Comparison of ENCODE assay signal across 9 cellular contexts in genomic region chr17:47682727-47683126, GRCh38. TPM values are rescaled to one million over a fixed set of nuclear protein-coding genes. Genes with fewer than 3 reads are reported as not detected.
DNase-seq lines count a peak whose midpoint lies in the region; ATAC-seq, FAIRE-seq and TF ChIP-seq lines count a peak whose summit lies in the region.
"Not testable (repeated sequence)": the region's sequence is repeated elsewhere in the genome, so short reads cannot be mapped to it uniquely, and the experiment has no call there.
"Had no signal": no experiment of that assay in that cellular context is flagged by ENCODE, and none has a peak within 500 bp of the region (broad histone marks: within the 10 kb centered on the region; RNA-seq: fewer than 3 reads in every experiment).

No MANE protein-coding gene starts in this region.

- peak overlapping the region; percentile 28 for H3K27ac Mint-ChIP-seq in activated CD4-positive, alpha-beta T cell treated with anti-CD3 and anti-CD28 coated beads, Interleukin-2, amount 10 ng/mL, durations not matched to agents 24 days and 14 days
- H3K27ac Mint-ChIP-seq in activated T-helper 1 cell treated with anti-CD3 and anti-CD28 coated beads, Interleukin-12 subunit alpha, Interleukin-12 subunit beta, Interleukin-2, Interleukin-4 antibody, amounts not matched to agents 30 ng/mL and 10 ng/mL and 1 ng/mL, durations not matched to agents 14 hours and 24 hours and 36 hours, result peak overlapping the region; percentile 18
- H3K27ac Mint-ChIP-seq in activated naive CD8-positive, alpha-beta T cell treated with anti-CD3 and anti-CD28 coated beads for 36 hours, result peak overlapping the region; percentile 77
- peak overlapping the region; percentile 75 for H3K27ac Mint-ChIP-seq in stimulated activated effector memory CD8-positive, alpha-beta T cell treated with anti-CD3 and anti-CD28 coated beads, Interleukin-12 subunit alpha, Interleukin-12 subunit beta, amount 100 ng/mL, for 72 hours

- POLR2A ChIA-PET in PC-9 (lab: Charles Lee; ENCODE audit: unreplicated experiment), result not testable (repeated sequence)
- POLR2A ChIA-PET in HepG2 (lab: Yijun Ruan, JAX), result interaction anchor here (1.1 kb wide), 1 partner anchor 19 kb away, joined by 3 read pairs; no protein-coding TSS in a partner anchor

- H3K27me3 ChIP-seq in GM23248 (replicated peaks; ENCODE audit: insufficient read depth); PC-9 (ENCODE audit: insufficient read depth, low read depth); HepG2 (ENCODE audit: control insufficient read depth in 1 of 2, insufficient read depth in 2 of 2, low read length in 2 of 2): not testable (repeated sequence)

- H3K36me3 Mint-ChIP-seq in activated CD4-positive, alpha-beta T cell treated with anti-CD3 and anti-CD28 coated beads, Interleukin-2, amount 10 ng/mL, durations not matched to agents 24 days and 14 days (ENCODE audit: low read depth), result peaks cover 75% of the 10 kb centered on the region
- peaks cover 67% of the 10 kb centered on the region for H3K36me3 Mint-ChIP-seq in activated T-helper 1 cell treated with anti-CD3 and anti-CD28 coated beads, Interleukin-12 subunit alpha, Interleukin-12 subunit beta, Interleukin-2, Interleukin-4 antibody, amounts not matched to agents 30 ng/mL and 10 ng/mL and 1 ng/mL, durations not matched to agents 14 hours and 24 hours and 36 hours (ENCODE audit: low read depth)
- peaks cover 61% of the 10 kb centered on the region for H3K36me3 Mint-ChIP-seq in activated naive CD8-positive, alpha-beta T cell treated with anti-CD3 and anti-CD28 coated beads for 36 hours
- H3K36me3 Mint-ChIP-seq in stimulated activated effector memory CD8-positive, alpha-beta T cell treated with anti-CD3 and anti-CD28 coated beads, Interleukin-12 subunit alpha, Interleukin-12 subunit beta, amount 100 ng/mL, for 72 hours, result peaks cover 88% of the 10 kb centered on the region

- not testable (repeated sequence) for H4K20me1 ChIP-seq in GM23248 (ENCODE audit: insufficient read depth); HepG2 (ENCODE audit: insufficient read depth, low read length)
- peaks cover 32% of the 10 kb centered on the region for H4K20me1 ChIP-seq in PC-9 (ENCODE audit: insufficient read depth)

- ATAC-seq in HepG2, result not testable (repeated sequence)
- ATAC-seq in stimulated activated effector memory CD8-positive, alpha-beta T cell treated with anti-CD3 and anti-CD28 coated beads, Interleukin-12 subunit alpha, Interleukin-12 subunit beta, amount 100 ng/mL, for 72 hours, result peak; percentile 78

- not testable (repeated sequence) for H3K9me2 ChIP-seq in GM23248 (ENCODE audit: insufficient read depth); PC-9 (ENCODE audit: insufficient read depth)

- not testable (repeated sequence) for H3K4me3 Mint-ChIP-seq in activated CD4-positive, alpha-beta T cell treated with anti-CD3 and anti-CD28 coated beads, Interleukin-2, amount 10 ng/mL, durations not matched to agents 24 days and 14 days; activated T-helper 1 cell treated with anti-CD3 and anti-CD28 coated beads, Interleukin-12 subunit alpha, Interleukin-12 subunit beta, Interleukin-2, Interleukin-4 antibody, amounts not matched to agents 30 ng/mL and 10 ng/mL and 1 ng/mL, durations not matched to agents 14 hours and 24 hours and 36 hours; activated naive CD8-positive, alpha-beta T cell treated with anti-CD3 and anti-CD28 coated beads for 36 hours; stimulated activated effector memory CD8-positive, alpha-beta T cell treated with anti-CD3 and anti-CD28 coated beads, Interleukin-12 subunit alpha, Interleukin-12 subunit beta, amount 100 ng/mL, for 72 hours

- TF ChIP-seq CTCF in PC-9 (conservative IDR thresholded peaks at IDR 0.05); HepG2 (CRISPR knock-in tag; IDR thresholded peaks at IDR 0.05): not testable (repeated sequence)

- in situ Hi-C loops in GM23248 (cut with MboI); HepG2 (cut with HindIII; ENCODE audit: extremely low pct_ligation_motif_present, low pct_unique_long_range_greater_than_20kb): not testable (repeated sequence)

- H3K9me3 ChIP-seq in GM23248 (ENCODE audit: low read depth); PC-9 (ENCODE audit: insufficient read depth, low read depth); HepG2 (ENCODE audit: low read length): not testable (repeated sequence)

- H3K27me3 Mint-ChIP-seq in activated CD4-positive, alpha-beta T cell treated with anti-CD3 and anti-CD28 coated beads, Interleukin-2, amount 10 ng/mL, durations not matched to agents 24 days and 14 days; activated T-helper 1 cell treated with anti-CD3 and anti-CD28 coated beads, Interleukin-12 subunit alpha, Interleukin-12 subunit beta, Interleukin-2, Interleukin-4 antibody, amounts not matched to agents 30 ng/mL and 10 ng/mL and 1 ng/mL, durations not matched to agents 14 hours and 24 hours and 36 hours (ENCODE audit: insufficient read depth); activated naive CD8-positive, alpha-beta T cell treated with anti-CD3 and anti-CD28 coated beads for 36 hours: not testable (repeated sequence)

- FAIRE-seq in HepG2 (lab: Jason Lieb, UNC), result not testable (repeated sequence)

- intact Hi-C loops in PC-9 (cut with micrococcal nuclease; ENCODE audit: unreplicated experiment); activated CD4-positive, alpha-beta T cell treated with anti-CD3 and anti-CD28 coated beads, Interleukin-2, amount 10 ng/mL, durations not matched to agents 24 days and 14 days (cut with micrococcal nuclease); activated T-helper 1 cell treated with anti-CD3 and anti-CD28 coated beads, Interleukin-12 subunit alpha, Interleukin-12 subunit beta, Interleukin-2, Interleukin-4 antibody, amounts not matched to agents 30 ng/mL and 10 ng/mL and 1 ng/mL, durations not matched to agents 14 hours and 24 hours and 36 hours (cut with micrococcal nuclease); HepG2 (cut with micrococcal nuclease; ENCODE audit: unreplicated experiment): not testable (repeated sequence)

- not testable (repeated sequence) for H3K9ac ChIP-seq in GM23248; HepG2 (ENCODE audit: insufficient read depth, low read depth, low read length)

- not testable (repeated sequence) for H3K9me3 Mint-ChIP-seq in activated CD4-positive, alpha-beta T cell treated with anti-CD3 and anti-CD28 coated beads, Interleukin-2, amount 10 ng/mL, durations not matched to agents 24 days and 14 days; activated T-helper 1 cell treated with anti-CD3 and anti-CD28 coated beads, Interleukin-12 subunit alpha, Interleukin-12 subunit beta, Interleukin-2, Interleukin-4 antibody, amounts not matched to agents 30 ng/mL and 10 ng/mL and 1 ng/mL, durations not matched to agents 14 hours and 24 hours and 36 hours; activated naive CD8-positive, alpha-beta T cell treated with anti-CD3 and anti-CD28 coated beads for 36 hours; stimulated activated effector memory CD8-positive, alpha-beta T cell treated with anti-CD3 and anti-CD28 coated beads, Interleukin-12 subunit alpha, Interleukin-12 subunit beta, amount 100 ng/mL, for 72 hours

- TF ChIP-seq RAD21 in HepG2 (CRISPR knock-in tag; IDR thresholded peaks at IDR 0.05), result not testable (repeated sequence)

- H3K4me1 ChIP-seq in GM23248 (ENCODE audit: insufficient read depth), result peaks cover 43% of the 10 kb centered on the region
- not testable (repeated sequence) for H3K4me1 ChIP-seq in PC-9 (replicated peaks; ENCODE audit: insufficient read depth)
- H3K4me1 ChIP-seq in HepG2 (ENCODE audit: insufficient read depth, low read length), result peaks cover 26% of the 10 kb centered on the region

- not testable (repeated sequence) for H3K4me3 ChIP-seq in GM23248; PC-9; HepG2 (replicated peaks in 1 of 3; ENCODE audit: insufficient read depth in 1 of 3, low read depth in 2 of 3, low read length in 3 of 3)

- peaks cover 37% of the 10 kb centered on the region for H3K79me2 ChIP-seq in GM23248 (ENCODE audit: insufficient read depth)
- H3K79me2 ChIP-seq in PC-9 (ENCODE audit: low read depth); HepG2 (ENCODE audit: insufficient read depth, low read length): not testable (repeated sequence)

- not testable (repeated sequence) for H2AFZ ChIP-seq in GM23248; PC-9; HepG2 (ENCODE audit: low read length)

- CTCF ChIA-PET in PC-9 (lab: Charles Lee), result interaction anchor here (0.7 kb wide), 1 partner anchor 18 kb away, joined by 4 read pairs; no protein-coding TSS in a partner anchor
- CTCF ChIA-PET in HepG2 (lab: Yijun Ruan, JAX; ENCODE audit: low intra/inter-chr PET ratio, low total read pairs), result not testable (repeated sequence)

- not testable (repeated sequence) for TF ChIP-seq EP300 in HepG2 (IDR thresholded peaks at IDR 0.05; ENCODE audit: low read depth in 2 of 2, low read length in 2 of 2); HepG2 (CRISPR knock-in tag; IDR thresholded peaks at IDR 0.05; ENCODE audit: borderline replicate concordance)

- H3K27ac ChIP-seq in GM23248, result 0 out of 2 replicates have a peak overlapping the region, but pooled peaks have one; percentile 5
- not testable (repeated sequence) for H3K27ac ChIP-seq in PC-9; HepG2 (ENCODE audit: extremely low read length, insufficient read depth, low read length)

- BruUV-seq in PC-9 (replicated peaks; lab: Mats Ljungman, UMichigan), result TSS peak; percentile 33
- BruUV-seq in HepG2 (replicated peaks; lab: Mats Ljungman, UMichigan), result TSS peak; percentile 41

- not testable (repeated sequence) for DNase-seq in GM23248; PC-9; activated CD4-positive, alpha-beta T cell treated with anti-CD3 and anti-CD28 coated beads, Interleukin-2, amount 10 ng/mL, durations not matched to agents 24 days and 14 days; activated T-helper 1 cell treated with anti-CD3 and anti-CD28 coated beads, Interleukin-12 subunit alpha, Interleukin-12 subunit beta, Interleukin-2, Interleukin-4 antibody, amounts not matched to agents 30 ng/mL and 10 ng/mL and 1 ng/mL, durations not matched to agents 14 hours and 24 hours and 36 hours (ENCODE audit: low spot score); activated naive CD8-positive, alpha-beta T cell treated with anti-CD3 and anti-CD28 coated beads for 36 hours; HepG2 (ENCODE audit: low spot score); stimulated activated effector memory CD8-positive, alpha-beta T cell treated with anti-CD3 and anti-CD28 coated beads, Interleukin-12 subunit alpha, Interleukin-12 subunit beta, amount 100 ng/mL, for 72 hours (ENCODE audit: low spot score in 2 of 2)

- H3K4me1 Mint-ChIP-seq in activated CD4-positive, alpha-beta T cell treated with anti-CD3 and anti-CD28 coated beads, Interleukin-2, amount 10 ng/mL, durations not matched to agents 24 days and 14 days, result peaks cover 21% of the 10 kb centered on the region
- H3K4me1 Mint-ChIP-seq in activated T-helper 1 cell treated with anti-CD3 and anti-CD28 coated beads, Interleukin-12 subunit alpha, Interleukin-12 subunit beta, Interleukin-2, Interleukin-4 antibody, amounts not matched to agents 30 ng/mL and 10 ng/mL and 1 ng/mL, durations not matched to agents 14 hours and 24 hours and 36 hours (ENCODE audit: low read depth), result peaks cover 24% of the 10 kb centered on the region
- H3K4me1 Mint-ChIP-seq in activated naive CD8-positive, alpha-beta T cell treated with anti-CD3 and anti-CD28 coated beads for 36 hours, result peaks cover 23% of the 10 kb centered on the region
- H3K4me1 Mint-ChIP-seq in stimulated activated effector memory CD8-positive, alpha-beta T cell treated with anti-CD3 and anti-CD28 coated beads, Interleukin-12 subunit alpha, Interleukin-12 subunit beta, amount 100 ng/mL, for 72 hours, result not testable (repeated sequence)

- H3K4me2 ChIP-seq in GM23248 (ENCODE audit: unreplicated experiment); PC-9; HepG2 (ENCODE audit: low read depth, low read length): not testable (repeated sequence)

- TF ChIP-seq POLR2A in HepG2 (IDR thresholded peaks at IDR 0.05; ENCODE audit: insufficient read depth in 1 of 2, low read depth in 2 of 2, low read length in 2 of 2), result not testable (repeated sequence)

- H3K36me3 ChIP-seq in GM23248 (ENCODE audit: low read depth) (peaks cover 58% of the 10 kb centered on the region), PC-9 (ENCODE audit: low read depth) (peaks cover 48% of the 10 kb centered on the region), HepG2 (replicated peaks in 1 of 2; ENCODE audit: control insufficient read depth in 1 of 2, insufficient read depth in 2 of 2, low read length in 2 of 2) (peaks cover 27 to 48% of the 10 kb centered on the region in 2 experiments)

- WGBS in GM23248 (ENCODE audit: low coverage in 1 of 2, low lambda C conversion rate in 2 of 2, missing lambda C conversion rate in 2 of 2), 2 experiments, result 85 to 93% methylated on average over 4 of the region's 4 CpGs
- WGBS in HepG2 (ENCODE audit: low lambda C conversion rate), result 93% methylated on average over 4 of the region's 4 CpGs

- H3F3A ChIP-seq in GM23248 (ENCODE audit: insufficient read depth) (peaks cover 91% of the 10 kb centered on the region), PC-9 (ENCODE audit: insufficient read depth, low read depth) (peaks cover 98% of the 10 kb centered on the region)

RNA-seq across cellular contexts. Expression of gene TBKBP1, which starts 11.2 kb away (rescaled TPM):
- total RNA-seq in GM23248 (2014; rRNA removed; shearing (Covaris generic)), result 12.3 and 25.8 TPM in 2 replicates
- polyA plus RNA-seq in GM23248 (2016; fragmentation: Nextera tagmentation; extraction: Ambion mirVana) (1.1 and 1.2 TPM in 2 replicates), HepG2 (2011; rRNA removed) (7.0 and 10.9 TPM in 2 replicates)
- total RNA-seq in PC-9 (2021) (3.3 and 4.9 TPM in 2 replicates), HepG2 (2016; rRNA removed; fragmentation: Illumina TruSeq; extraction: Trizol) (2.6 and 3.0 TPM in 2 replicates)
- total RNA-seq in activated CD4-positive, alpha-beta T cell treated with anti-CD3 and anti-CD28 coated beads, Interleukin-2, amount 10 ng/mL, durations not matched to agents 24 days and 14 days, result 9.3 and 10.9 TPM in 2 replicates
- total RNA-seq in activated T-helper 1 cell treated with anti-CD3 and anti-CD28 coated beads, Interleukin-12 subunit alpha, Interleukin-12 subunit beta, Interleukin-2, Interleukin-4 antibody, amounts not matched to agents 30 ng/mL and 10 ng/mL and 1 ng/mL, durations not matched to agents 14 hours and 24 hours and 36 hours, result 11.6 and 12.4 TPM in 2 replicates
- total RNA-seq in activated naive CD8-positive, alpha-beta T cell treated with anti-CD3 and anti-CD28 coated beads for 36 hours, result 10 to 100 TPM; 11.7 to 11.9 TPM
- total RNA-seq in HepG2 (2016; cell fraction: cytosol; rRNA removed; fragmentation: Illumina TruSeq; extraction: Trizol; ENCODE audit: low read depth), result 0.88 and 1.4 TPM in 2 replicates
- total RNA-seq in HepG2 (2016; cell fraction: insoluble cytoplasmic fraction; rRNA removed; fragmentation: Illumina TruSeq; extraction: Trizol), result 2.8 and 3.8 TPM in 2 replicates
- total RNA-seq in HepG2 (2016; cell fraction: membrane; rRNA removed; fragmentation: Illumina TruSeq; extraction: Trizol), result 2.5 and 2.9 TPM in 2 replicates
- 2.6 and 4.3 TPM in 2 replicates for total RNA-seq in HepG2 (2016; cell fraction: nucleus; rRNA removed; fragmentation: Illumina TruSeq; extraction: Trizol)
- 4.9 and 5.8 TPM in 2 replicates for polyA plus RNA-seq in HepG2 (2011; cell fraction: cytosol; rRNA removed)
- polyA plus RNA-seq in HepG2 (2011; cell fraction: nucleus; rRNA removed), result 50.3 and 56.8 TPM in 2 replicates
- polyA plus RNA-seq in HepG2 (2012), result 11.8 and 15.7 TPM in 2 replicates
- polyA plus RNA-seq in HepG2 (2016; cell fraction: cytosol; fragmentation: Illumina TruSeq; extraction: Trizol; ENCODE audit: low read depth), result 0.86 and 1.4 TPM in 2 replicates
- 2.8 and 3.9 TPM in 2 replicates for polyA plus RNA-seq in HepG2 (2016; cell fraction: insoluble cytoplasmic fraction; fragmentation: Illumina TruSeq; extraction: Trizol; ENCODE audit: low read depth)
- polyA plus RNA-seq in HepG2 (2016; cell fraction: membrane; fragmentation: Illumina TruSeq; extraction: Trizol; ENCODE audit: low read depth), result 1.6 and 2.8 TPM in 2 replicates
- polyA plus RNA-seq in HepG2 (2016; cell fraction: nucleus; fragmentation: Illumina TruSeq; extraction: Trizol; ENCODE audit: insufficient read depth, low read depth), result 17.9 and 18.3 TPM in 2 replicates
- 0.16 and 7.4 TPM in 2 replicates for polyA minus RNA-seq in HepG2 (2011; rRNA and poly(A)+ RNA removed; ENCODE audit: low replicate concordance)
- polyA minus RNA-seq in HepG2 (2011; cell fraction: cytosol; rRNA and poly(A)+ RNA removed), result 1.8 and 5.3 TPM in 2 replicates
- 4.2 and 6.6 TPM in 2 replicates for polyA minus RNA-seq in HepG2 (2011; cell fraction: nucleus; rRNA and poly(A)+ RNA removed)

RNA-seq across cellular contexts. Expression of gene KPNB1, which starts 33.0 kb away (rescaled TPM):
- total RNA-seq in GM23248 (2014; rRNA removed; shearing (Covaris generic)), result 421 and 423 TPM in 2 replicates
- polyA plus RNA-seq in GM23248 (2016; fragmentation: Nextera tagmentation; extraction: Ambion mirVana), result 54.5 and 59.5 TPM in 2 replicates
- total RNA-seq in PC-9 (2021), result 305 and 306 TPM in 2 replicates
- 727 and 736 TPM in 2 replicates for total RNA-seq in activated CD4-positive, alpha-beta T cell treated with anti-CD3 and anti-CD28 coated beads, Interleukin-2, amount 10 ng/mL, durations not matched to agents 24 days and 14 days
- total RNA-seq in activated T-helper 1 cell treated with anti-CD3 and anti-CD28 coated beads, Interleukin-12 subunit alpha, Interleukin-12 subunit beta, Interleukin-2, Interleukin-4 antibody, amounts not matched to agents 30 ng/mL and 10 ng/mL and 1 ng/mL, durations not matched to agents 14 hours and 24 hours and 36 hours, result 718 and 719 TPM in 2 replicates
- 100 to 1,000 TPM; 886 to 911 TPM for total RNA-seq in activated naive CD8-positive, alpha-beta T cell treated with anti-CD3 and anti-CD28 coated beads for 36 hours
- 424 and 443 TPM in 2 replicates for total RNA-seq in HepG2 (2016; rRNA removed; fragmentation: Illumina TruSeq; extraction: Trizol)
- 39.2 and 44.6 TPM in 2 replicates for total RNA-seq in HepG2 (2016; cell fraction: cytosol; rRNA removed; fragmentation: Illumina TruSeq; extraction: Trizol; ENCODE audit: low read depth)
- 408 and 433 TPM in 2 replicates for total RNA-seq in HepG2 (2016; cell fraction: insoluble cytoplasmic fraction; rRNA removed; fragmentation: Illumina TruSeq; extraction: Trizol)
- total RNA-seq in HepG2 (2016; cell fraction: membrane; rRNA removed; fragmentation: Illumina TruSeq; extraction: Trizol), result 113 and 126 TPM in 2 replicates
- total RNA-seq in HepG2 (2016; cell fraction: nucleus; rRNA removed; fragmentation: Illumina TruSeq; extraction: Trizol), result 217 and 252 TPM in 2 replicates
- 164 and 169 TPM in 2 replicates for polyA plus RNA-seq in HepG2 (2011; rRNA removed)
- 81.9 and 93.5 TPM in 2 replicates for polyA plus RNA-seq in HepG2 (2011; cell fraction: cytosol; rRNA removed)
- 158 and 166 TPM in 2 replicates for polyA plus RNA-seq in HepG2 (2011; cell fraction: nucleus; rRNA removed)
- polyA plus RNA-seq in HepG2 (2012), result 249 and 287 TPM in 2 replicates
- polyA plus RNA-seq in HepG2 (2016; cell fraction: cytosol; fragmentation: Illumina TruSeq; extraction: Trizol; ENCODE audit: low read depth), result 7.4 and 10.3 TPM in 2 replicates
- polyA plus RNA-seq in HepG2 (2016; cell fraction: insoluble cytoplasmic fraction; fragmentation: Illumina TruSeq; extraction: Trizol; ENCODE audit: low read depth), result 390 TPM in 2 replicates
- polyA plus RNA-seq in HepG2 (2016; cell fraction: membrane; fragmentation: Illumina TruSeq; extraction: Trizol; ENCODE audit: low read depth), result 36.4 and 43.8 TPM in 2 replicates
- 416 and 457 TPM in 2 replicates for polyA plus RNA-seq in HepG2 (2016; cell fraction: nucleus; fragmentation: Illumina TruSeq; extraction: Trizol; ENCODE audit: insufficient read depth, low read depth)
- polyA minus RNA-seq in HepG2 (2011; rRNA and poly(A)+ RNA removed; ENCODE audit: low replicate concordance), result 266 and 436 TPM in 2 replicates
- polyA minus RNA-seq in HepG2 (2011; cell fraction: cytosol; rRNA and poly(A)+ RNA removed), result 150 and 163 TPM in 2 replicates
- 84.6 and 120 TPM in 2 replicates for polyA minus RNA-seq in HepG2 (2011; cell fraction: nucleus; rRNA and poly(A)+ RNA removed)

RNA-seq across cellular contexts. Expression of gene TBX21, which starts 50.3 kb away (rescaled TPM):
- total RNA-seq in GM23248 (2014; rRNA removed; shearing (Covaris generic)), result not detected in 2 replicates
- not detected in 2 replicates for polyA plus RNA-seq in GM23248 (2016; fragmentation: Nextera tagmentation; extraction: Ambion mirVana)
- not detected in 2 replicates for total RNA-seq in PC-9 (2021)
- total RNA-seq in activated CD4-positive, alpha-beta T cell treated with anti-CD3 and anti-CD28 coated beads, Interleukin-2, amount 10 ng/mL, durations not matched to agents 24 days and 14 days, result 63.0 and 66.4 TPM in 2 replicates
- 89.8 and 90.8 TPM in 2 replicates for total RNA-seq in activated T-helper 1 cell treated with anti-CD3 and anti-CD28 coated beads, Interleukin-12 subunit alpha, Interleukin-12 subunit beta, Interleukin-2, Interleukin-4 antibody, amounts not matched to agents 30 ng/mL and 10 ng/mL and 1 ng/mL, durations not matched to agents 14 hours and 24 hours and 36 hours
- 10 to 100 TPM; 61.7 to 61.9 TPM for total RNA-seq in activated naive CD8-positive, alpha-beta T cell treated with anti-CD3 and anti-CD28 coated beads for 36 hours
- not detected in 2 replicates for total RNA-seq in HepG2 (2016; rRNA removed; fragmentation: Illumina TruSeq; extraction: Trizol)
- total RNA-seq in HepG2 (2016; cell fraction: cytosol; rRNA removed; fragmentation: Illumina TruSeq; extraction: Trizol; ENCODE audit: low read depth), result not detected in 2 replicates
- not detected in 2 replicates for total RNA-seq in HepG2 (2016; cell fraction: insoluble cytoplasmic fraction; rRNA removed; fragmentation: Illumina TruSeq; extraction: Trizol)
- not detected in 2 replicates for total RNA-seq in HepG2 (2016; cell fraction: membrane; rRNA removed; fragmentation: Illumina TruSeq; extraction: Trizol)
- not detected in 2 replicates for total RNA-seq in HepG2 (2016; cell fraction: nucleus; rRNA removed; fragmentation: Illumina TruSeq; extraction: Trizol)
- not detected in 2 replicates for polyA plus RNA-seq in HepG2 (2011; rRNA removed)
- polyA plus RNA-seq in HepG2 (2011; cell fraction: cytosol; rRNA removed), result not detected in 2 replicates
- 0.08 TPM in 1 of 2 replicates, not detected in the other for polyA plus RNA-seq in HepG2 (2011; cell fraction: nucleus; rRNA removed)
- not detected in 2 replicates for polyA plus RNA-seq in HepG2 (2012)
- not detected in 2 replicates for polyA plus RNA-seq in HepG2 (2016; cell fraction: cytosol; fragmentation: Illumina TruSeq; extraction: Trizol; ENCODE audit: low read depth)
- polyA plus RNA-seq in HepG2 (2016; cell fraction: insoluble cytoplasmic fraction; fragmentation: Illumina TruSeq; extraction: Trizol; ENCODE audit: low read depth), result not detected in 2 replicates
- polyA plus RNA-seq in HepG2 (2016; cell fraction: membrane; fragmentation: Illumina TruSeq; extraction: Trizol; ENCODE audit: low read depth), result not detected in 2 replicates
- not detected in 2 replicates for polyA plus RNA-seq in HepG2 (2016; cell fraction: nucleus; fragmentation: Illumina TruSeq; extraction: Trizol; ENCODE audit: insufficient read depth, low read depth)
- polyA minus RNA-seq in HepG2 (2011; rRNA and poly(A)+ RNA removed; ENCODE audit: low replicate concordance), result not detected in 2 replicates
- not detected in 2 replicates for polyA minus RNA-seq in HepG2 (2011; cell fraction: cytosol; rRNA and poly(A)+ RNA removed)
- polyA minus RNA-seq in HepG2 (2011; cell fraction: nucleus; rRNA and poly(A)+ RNA removed), result not detected in 2 replicates
- total RNA-seq: SJSA1 had no signal
- polyA plus RNA-seq: AG04450 had no signal

Comparison
In these comparisons a context has a peak if more than half of its experiments do, and no peak if none do; other contexts are left out.
1. H3K27ac Mint-ChIP-seq: peak in every context shown above with its lines; median percentile 77 in activated naive CD8-positive, alpha-beta T cell treated with anti-CD3 and anti-CD28 coated beads for 36 hours; 75 in stimulated activated effector memory CD8-positive, alpha-beta T cell treated with anti-CD3 and anti-CD28 coated beads, Interleukin-12 subunit alpha, Interleukin-12 subunit beta, amount 100 ng/mL, for 72 hours; 28 in activated CD4-positive, alpha-beta T cell treated with anti-CD3 and anti-CD28 coated beads, Interleukin-2, amount 10 ng/mL, durations not matched to agents 24 days and 14 days; 18 in activated T-helper 1 cell treated with anti-CD3 and anti-CD28 coated beads, Interleukin-12 subunit alpha, Interleukin-12 subunit beta, Interleukin-2, Interleukin-4 antibody, amounts not matched to agents 30 ng/mL and 10 ng/mL and 1 ng/mL, durations not matched to agents 14 hours and 24 hours and 36 hours.
2. RNA of gene TBX21, which starts 50.3 kb away (total RNA-seq): 89.8 to 90.8 TPM in activated T-helper 1 cell treated with anti-CD3 and anti-CD28 coated beads, Interleukin-12 subunit alpha, Interleukin-12 subunit beta, Interleukin-2, Interleukin-4 antibody, amounts not matched to agents 30 ng/mL and 10 ng/mL and 1 ng/mL, durations not matched to agents 14 hours and 24 hours and 36 hours, 63.0 to 66.4 TPM in activated CD4-positive, alpha-beta T cell treated with anti-CD3 and anti-CD28 coated beads, Interleukin-2, amount 10 ng/mL, durations not matched to agents 24 days and 14 days and 61.7 to 61.9 TPM in activated naive CD8-positive, alpha-beta T cell treated with anti-CD3 and anti-CD28 coated beads for 36 hours; not detected in HepG2, not detected in GM23248 and not detected in PC-9; every median in the first group is over 10 times any median in the second.